Comparison of ENCODE assay signal across 9 cellular contexts in the genomic region with DNA sequence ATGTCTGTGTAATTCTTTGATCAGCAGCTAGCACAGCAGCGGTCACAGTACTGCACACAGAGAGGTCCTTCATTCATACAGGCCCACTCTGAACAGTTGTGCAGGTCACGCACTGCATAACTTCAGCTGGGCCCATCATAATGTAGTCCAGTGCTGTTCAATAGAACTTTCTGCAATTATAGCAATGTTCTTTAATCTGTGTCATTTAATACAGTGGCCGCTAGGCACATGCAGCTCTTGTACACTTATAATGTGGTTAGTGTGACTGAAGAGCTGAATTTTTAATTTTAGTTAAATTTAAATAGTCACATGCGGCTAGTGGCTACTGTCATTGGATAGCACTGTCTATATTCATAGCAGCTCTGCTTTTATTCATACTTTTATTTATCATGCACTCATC.
"Had no signal": no experiment of that assay in that cellular context is flagged by ENCODE, and none has a peak within 500 bp of the region (broad histone marks: within the 10 kb centered on the region; RNA-seq: fewer than 3 reads in every experiment).

No MANE protein-coding gene starts in this region.

- H2AFZ ChIP-seq: hepatocyte had no signal

- H3K36me3 ChIP-seq: ovary, SJSA1 had no signal

- H3K9me3 ChIP-seq: ovary, SJSA1, testis had no signal

- H3K79me2 ChIP-seq: hepatocyte had no signal

- H3K27me3 ChIP-seq: ovary, testis had no signal

- H3K4me2 ChIP-seq: hepatocyte had no signal

- H3K4me1 ChIP-seq: SJSA1 had no signal

- DNase-seq: activated CD4-positive, alpha-beta T cell treated with anti-CD3 and anti-CD28 coated beads, Interleukin-2, amount 50 U/mL, for 1 hour; activated CD8-positive, alpha-beta memory T cell treated with anti-CD3 and anti-CD28 coated beads for 24 hours; activated naive CD8-positive, alpha-beta T cell treated with anti-CD3 and anti-CD28 coated beads, Interleukin-2, amount 10 ng/mL, durations not matched to agents 7 days and 5 days; islet precursor cell; ovary; stimulated activated naive CD8-positive, alpha-beta T cell treated with anti-CD3 and anti-CD28 coated beads, Interleukin-15, Interleukin-2, amounts not matched to agents 100 U/mL and 50 U/mL, for 24 hours; testis had no signal

- H3K27ac ChIP-seq: hepatocyte, SJSA1, testis had no signal

- H3K4me3 ChIP-seq: hepatocyte, ovary, SJSA1, testis had no signal

- ATAC-seq: stimulated activated naive CD8-positive, alpha-beta T cell treated with anti-CD3 and anti-CD28 coated beads, Interleukin-15, Interleukin-2, amounts not matched to agents 100 U/mL and 50 U/mL, for 24 hours had no signal
